1 cellular context compared by ENCODE assay signal in genomic region chr3:15063238-15063637, GRCh38.
TF ChIP-seq lines count a peak whose summit lies in the region.

No MANE protein-coding gene starts in this region.

TF ChIP-seq in IMR-90, 13 proteins besides CTCF, POLR2A, EP300 and RAD21 (continued from another document):
- TF ChIP-seq, protein P1, sequence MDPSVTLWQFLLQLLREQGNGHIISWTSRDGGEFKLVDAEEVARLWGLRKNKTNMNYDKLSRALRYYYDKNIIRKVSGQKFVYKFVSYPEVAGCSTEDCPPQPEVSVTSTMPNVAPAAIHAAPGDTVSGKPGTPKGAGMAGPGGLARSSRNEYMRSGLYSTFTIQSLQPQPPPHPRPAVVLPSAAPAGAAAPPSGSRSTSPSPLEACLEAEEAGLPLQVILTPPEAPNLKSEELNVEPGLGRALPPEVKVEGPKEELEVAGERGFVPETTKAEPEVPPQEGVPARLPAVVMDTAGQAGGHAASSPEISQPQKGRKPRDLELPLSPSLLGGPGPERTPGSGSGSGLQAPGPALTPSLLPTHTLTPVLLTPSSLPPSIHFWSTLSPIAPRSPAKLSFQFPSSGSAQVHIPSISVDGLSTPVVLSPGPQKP (IDR thresholded peaks at IDR 0.05; ENCODE audit: borderline replicate concordance, low read depth, low read length) = no peak
- TF ChIP-seq CHD1 (IDR thresholded peaks at IDR 0.05; ENCODE audit: low read depth, low read length) (no peak), MAFK (IDR thresholded peaks at IDR 0.05; ENCODE audit: low read depth, low read length) (no peak), BHLHE40 (IDR thresholded peaks at IDR 0.05; ENCODE audit: low read depth, low read length) (no peak), MAZ (IDR thresholded peaks at IDR 0.05; ENCODE audit: borderline replicate concordance, low read depth, low read length) (no peak), MXI1 (IDR thresholded peaks at IDR 0.05; ENCODE audit: borderline replicate concordance, low read depth, low read length) (no peak), SMC3 (IDR thresholded peaks at IDR 0.05; ENCODE audit: low read depth, low read length) (no peak), RFX5 (IDR thresholded peaks at IDR 0.05; ENCODE audit: low read depth, low read length) (no peak), FOS (IDR thresholded peaks at IDR 0.05; ENCODE audit: low read depth, low read length) (no peak), CEBPB (IDR thresholded peaks at IDR 0.05; ENCODE audit: low read depth, low read length) (no peak), RCOR1 (IDR thresholded peaks at IDR 0.05; ENCODE audit: insufficient replicate concordance, low read length) (no peak)
- TF ChIP-seq, protein P2, sequence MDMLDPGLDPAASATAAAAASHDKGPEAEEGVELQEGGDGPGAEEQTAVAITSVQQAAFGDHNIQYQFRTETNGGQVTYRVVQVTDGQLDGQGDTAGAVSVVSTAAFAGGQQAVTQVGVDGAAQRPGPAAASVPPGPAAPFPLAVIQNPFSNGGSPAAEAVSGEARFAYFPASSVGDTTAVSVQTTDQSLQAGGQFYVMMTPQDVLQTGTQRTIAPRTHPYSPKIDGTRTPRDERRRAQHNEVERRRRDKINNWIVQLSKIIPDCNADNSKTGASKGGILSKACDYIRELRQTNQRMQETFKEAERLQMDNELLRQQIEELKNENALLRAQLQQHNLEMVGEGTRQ (IDR thresholded peaks at IDR 0.05; ENCODE audit: low read depth, low read length) = no peak
